1 cellular context compared by ENCODE assay signal in genomic region chr13:108705031-108705430, GRCh38.
A peak's percentile ranks its signal among the peaks of the same experiment; 100 is the strongest.
TF ChIP-seq lines count a peak whose summit lies in the region.

No MANE protein-coding gene starts in this region.

TF ChIP-seq in HepG2, 621 proteins besides CTCF, POLR2A, EP300 and RAD21 (continued from another document):
- no peak for TF ChIP-seq THAP11 (CRISPR knock-in tag; IDR thresholded peaks at IDR 0.05)
- no peak for TF ChIP-seq ZNF496 (CRISPR knock-in tag; IDR thresholded peaks at IDR 0.05; ENCODE audit: insufficient replicate concordance)
- no peak for TF ChIP-seq ZNF652 (CRISPR knock-in tag; IDR thresholded peaks at IDR 0.05; ENCODE audit: borderline replicate concordance, low read depth)
- no peak for TF ChIP-seq ZNF670 (CRISPR knock-in tag; IDR thresholded peaks at IDR 0.05; ENCODE audit: borderline replicate concordance)
- TF ChIP-seq ZNF775 (CRISPR knock-in tag; IDR thresholded peaks at IDR 0.05; ENCODE audit: borderline replicate concordance) = no peak
- 0 out of 2 replicates have a peak, but pooled peaks have one; percentile 38 for TF ChIP-seq CEBPG (CRISPR knock-in tag; IDR thresholded peaks at IDR 0.05)
- no peak for TF ChIP-seq HINFP (CRISPR knock-in tag; IDR thresholded peaks at IDR 0.05; ENCODE audit: low read depth)
- TF ChIP-seq ZNF644 (CRISPR knock-in tag; IDR thresholded peaks at IDR 0.05; ENCODE audit: low read depth) = peak; percentile 27; the same call in 1 of the 2 replicates
- no peak for TF ChIP-seq ZFP36 (IDR thresholded peaks at IDR 0.05; ENCODE audit: borderline replicate concordance, low read depth, low read length, partially characterized antibody)
- no peak for TF ChIP-seq ZNF10 (CRISPR knock-in tag; IDR thresholded peaks at IDR 0.05; ENCODE audit: borderline replicate concordance, low read depth)
- no peak for TF ChIP-seq ZFP1 (CRISPR knock-in tag; IDR thresholded peaks at IDR 0.05)
- no peak for TF ChIP-seq ZNF614 (CRISPR knock-in tag; IDR thresholded peaks at IDR 0.05; ENCODE audit: borderline replicate concordance)
- no peak for TF ChIP-seq ZBTB1 (CRISPR knock-in tag; IDR thresholded peaks at IDR 0.05; ENCODE audit: borderline replicate concordance)
